In genomic region chr10:17162828-17163227, GRCh38 we compare ENCODE assay signal across 15 cellular contexts.
"Had no signal": no experiment of that assay in that cellular context is flagged by ENCODE, and none has a peak within 500 bp of the region (broad histone marks: within the 10 kb centered on the region; RNA-seq: fewer than 3 reads in every experiment).

No MANE protein-coding gene starts in this region.

- H3K36me3 ChIP-seq: gastroesophageal sphincter, sigmoid colon had no signal

- ATAC-seq: gastroesophageal sphincter; naive thymus-derived CD4-positive, alpha-beta T cell; stimulated activated naive B cell treated with anti-CD40 and anti-IgM and Interleukin-4, amounts not matched to agents 10 μg/mL and 1 μg/mL and 100 μg/mL, for 72 hours; stimulated activated naive CD8-positive, alpha-beta T cell treated with anti-CD3 and anti-CD28 coated beads, Interleukin-15, amount 100 ng/mL, for 72 hours had no signal

- DNase-seq: cortex of kidney; effector memory CD4-positive, alpha-beta T cell; immature natural killer cell; kidney; mammary epithelial cell; naive thymus-derived CD4-positive, alpha-beta T cell; sigmoid colon; stimulated activated CD4-positive, alpha-beta T cell treated with anti-CD3 and anti-CD28 coated beads, Interleukin-2, amount 100 ng/mL, for 24 hours; stimulated activated CD4-positive, alpha-beta T cell treated with anti-CD3 and anti-CD28 coated beads, Interleukin-4, amount 100 ng/mL, for 4 hours; stimulated activated naive B cell treated with anti-CD40 and anti-IgM and Interleukin-4, amounts not matched to agents 10 μg/mL and 1 μg/mL and 100 μg/mL, for 72 hours; stimulated activated naive CD8-positive, alpha-beta T cell treated with anti-CD3 and anti-CD28 coated beads, Interleukin-15, amount 100 ng/mL, for 72 hours had no signal

- H3K4me1 ChIP-seq: esophagus muscularis mucosa, gastroesophageal sphincter, sigmoid colon had no signal

- H3K27ac ChIP-seq: esophagus muscularis mucosa, gastroesophageal sphincter, sigmoid colon, skin epidermis had no signal

- H3K36me3 Mint-ChIP-seq: type B pancreatic cell had no signal

- H3K4me3 Mint-ChIP-seq: immature natural killer cell; naive thymus-derived CD4-positive, alpha-beta T cell; stimulated activated naive B cell treated with anti-CD40 and anti-IgM and Interleukin-4, amounts not matched to agents 10 μg/mL and 1 μg/mL and 100 μg/mL, for 72 hours; stimulated activated naive CD8-positive, alpha-beta T cell treated with anti-CD3 and anti-CD28 coated beads, Interleukin-15, amount 100 ng/mL, for 72 hours; type B pancreatic cell had no signal

- H3K27ac Mint-ChIP-seq: immature natural killer cell; naive thymus-derived CD4-positive, alpha-beta T cell; stimulated activated naive B cell treated with anti-CD40 and anti-IgM and Interleukin-4, amounts not matched to agents 10 μg/mL and 1 μg/mL and 100 μg/mL, for 72 hours; stimulated activated naive CD8-positive, alpha-beta T cell treated with anti-CD3 and anti-CD28 coated beads, Interleukin-15, amount 100 ng/mL, for 72 hours; type B pancreatic cell had no signal

- H3K9me3 ChIP-seq: esophagus muscularis mucosa, gastroesophageal sphincter, sigmoid colon had no signal

- H3K9me3 Mint-ChIP-seq: stimulated activated naive CD8-positive, alpha-beta T cell treated with anti-CD3 and anti-CD28 coated beads, Interleukin-15, amount 100 ng/mL, for 72 hours had no signal

- H3K4me3 ChIP-seq: esophagus muscularis mucosa, gastroesophageal sphincter, sigmoid colon, skin epidermis had no signal

- H3K27me3 Mint-ChIP-seq: naive thymus-derived CD4-positive, alpha-beta T cell; stimulated activated naive B cell treated with anti-CD40 and anti-IgM and Interleukin-4, amounts not matched to agents 10 μg/mL and 1 μg/mL and 100 μg/mL, for 72 hours; stimulated activated naive CD8-positive, alpha-beta T cell treated with anti-CD3 and anti-CD28 coated beads, Interleukin-15, amount 100 ng/mL, for 72 hours; type B pancreatic cell had no signal

- H3K27me3 ChIP-seq: esophagus muscularis mucosa, gastroesophageal sphincter, sigmoid colon had no signal

- H3K4me1 Mint-ChIP-seq: immature natural killer cell; stimulated activated naive B cell treated with anti-CD40 and anti-IgM and Interleukin-4, amounts not matched to agents 10 μg/mL and 1 μg/mL and 100 μg/mL, for 72 hours; stimulated activated naive CD8-positive, alpha-beta T cell treated with anti-CD3 and anti-CD28 coated beads, Interleukin-15, amount 100 ng/mL, for 72 hours had no signal
